10 cellular contexts compared by ENCODE assay signal in the genomic region with DNA sequence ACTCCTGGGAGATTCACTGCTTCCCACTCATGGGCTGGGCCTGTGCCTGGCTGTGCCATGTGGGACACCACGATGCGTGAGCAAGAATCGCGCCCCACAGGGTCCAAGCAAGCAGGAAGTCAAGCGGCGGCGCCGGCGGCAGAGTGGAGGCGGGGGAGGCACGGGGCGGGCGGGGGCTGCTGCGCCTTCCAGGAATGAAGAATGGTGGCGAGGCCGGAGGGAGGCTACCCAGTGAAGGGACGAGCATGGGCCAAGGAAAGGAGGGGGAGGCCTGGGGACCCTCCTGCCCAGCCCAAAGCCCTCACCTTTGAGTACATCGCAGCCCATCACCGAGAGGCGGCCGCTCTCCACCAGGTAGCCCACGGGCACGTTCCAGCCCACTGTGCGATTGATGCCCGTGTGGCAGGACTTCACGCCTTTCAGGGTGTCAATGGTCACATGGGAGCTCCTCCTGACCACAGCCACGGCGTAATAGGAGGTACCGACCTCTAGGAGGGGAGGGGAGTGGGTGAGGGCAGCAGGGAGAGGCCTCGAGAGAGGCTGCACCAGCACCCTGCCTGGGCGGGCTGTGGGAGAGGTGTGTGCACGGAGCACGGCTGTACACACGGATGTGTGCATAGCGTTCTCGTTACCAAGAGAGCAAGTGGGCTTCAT. TPM values are rescaled to one million over a fixed set of nuclear protein-coding genes. Genes with fewer than 3 reads are reported as not detected.
DNase-seq lines count a peak whose midpoint lies in the region; TF ChIP-seq lines count a peak whose summit lies in the region.
"Had no signal": no experiment of that assay in that cellular context is flagged by ENCODE, and none has a peak within 500 bp of the region (broad histone marks: within the 10 kb centered on the region; RNA-seq: fewer than 3 reads in every experiment).

No MANE protein-coding gene starts in this region.

- H3K27ac ChIP-seq in stomach = no peak overlapping the region
- H3K27ac ChIP-seq in esophagus squamous epithelium = no peak overlapping the region

- peaks cover 0 to 56% (median 11%) of the 10 kb centered on the region in 3 donors for H3K27me3 ChIP-seq in stomach
- peaks cover 0 to 40% (median 0%) of the 10 kb centered on the region in 4 donors for H3K27me3 ChIP-seq in esophagus squamous epithelium

- no peak for TF ChIP-seq EP300 in stomach (IDR thresholded peaks at IDR 0.05)

- TF ChIP-seq CTCF in GM10266 (IDR thresholded peaks at IDR 0.05; ENCODE audit: control insufficient read depth, insufficient read depth, low read depth, missing control alignments) (no peak), stomach (IDR thresholded peaks at IDR 0.05) (no peak), esophagus squamous epithelium (IDR thresholded peaks at IDR 0.05) (no peak)

- H3K4me3 ChIP-seq in stomach (no peak overlapping the region), esophagus squamous epithelium (no peak overlapping the region)

- TF ChIP-seq POLR2A in stomach (IDR thresholded peaks at IDR 0.05) = no peak
- no peak for TF ChIP-seq POLR2A in esophagus squamous epithelium (IDR thresholded peaks at IDR 0.05)

- 68 to 78% (median 77%) methylated on average over 34 to 36 of the region's 36 CpGs for WGBS in stomach, 5 donors
- WGBS in esophagus squamous epithelium, 2 donors = 71 to 87% methylated on average over 15 to 18 of the region's 36 CpGs

- H3K4me1 ChIP-seq in stomach = peaks cover 5 to 22% (median 16%) of the 10 kb centered on the region in 4 donors
- H3K4me1 ChIP-seq in esophagus squamous epithelium = peaks cover 3 to 14% (median 5%) of the 10 kb centered on the region in 3 donors

- intact Hi-C loops in stomach (cut with DNase I; ENCODE audit: low total_unique reads) (no loop called here), esophagus squamous epithelium (cut with DNase I) (no loop called here)

- H3K9me3 ChIP-seq in stomach (no peaks in the 10 kb centered on the region), esophagus squamous epithelium (no peaks in the 10 kb centered on the region)

- DNase-seq in CD1c-positive myeloid dendritic cell (ENCODE audit: extremely low spot score) (peak; percentile 30), GM10266 (ENCODE audit: extremely low spot score) (peak; percentile 35), NCI-H345 treated with DMSO at 0.1 percent for 48 hours (lab: John Stamatoyannopoulos, UW; ENCODE audit: unreplicated experiment) (peak; percentile 61), islet precursor cell (peak; percentile 52), medulla oblongata (ENCODE audit: extremely low spot score) (no peak), SHP77 (lab: John Stamatoyannopoulos, UW) (no peak), stomach (no peak), esophagus squamous epithelium (lab: John Stamatoyannopoulos, UW) (no peak)
- DNase-seq: activated CD4-positive, alpha-beta T cell treated with anti-CD3 and anti-CD28 coated beads, Interleukin-2, amount 10 ng/mL, durations not matched to agents 7 days and 5 days; activated naive CD4-positive, alpha-beta T cell treated with anti-CD3 and anti-CD28 coated beads, Interleukin-2, amount 10 ng/mL, durations not matched to agents 7 days and 5 days had no signal

- H3K36me3 ChIP-seq in stomach (no peaks in the 10 kb centered on the region), esophagus squamous epithelium (no peaks in the 10 kb centered on the region)

RNA-seq across cellular contexts. Expression of a gene that starts 5.5 kb away (rescaled TPM):
- total RNA-seq in stomach = 1 to 10 TPM in 3 of 5 donors, under 1 TPM in 2; 0.45 to 4.4 (median 3.5) TPM
- 1 to 10 TPM in 2 of 3 donors, under 1 TPM in 1; 0.76 to 1.8 (median 1.3) TPM for polyA plus RNA-seq in stomach
- 1 to 10 TPM; 3.2 to 5.9 (median 3.9) TPM for total RNA-seq in esophagus squamous epithelium

RNA-seq across cellular contexts. Expression of a gene that starts 55.5 kb away (rescaled TPM):
- total RNA-seq in stomach (100 to 1,000 TPM in 1 of 5 donors, 10 to 100 TPM in 1, 1 to 10 TPM in 3; 1.2 to 125 (median 9.2) TPM), esophagus squamous epithelium (1 to 10 TPM; 3.4 to 8.8 (median 5.4) TPM)
- 1 to 10 TPM; 3.0 to 5.6 (median 4.1) TPM for polyA plus RNA-seq in stomach

Comparison
In these comparisons a context has a peak if more than half of its experiments do, and no peak if none do; other contexts are left out.
1. DNase-seq: peak in CD1c-positive myeloid dendritic cell (single experiment), GM10266 (single experiment), NCI-H345 treated with DMSO at 0.1 percent for 48 hours (single experiment) and islet precursor cell (single experiment); none in medulla oblongata (single experiment), SHP77 (0 of 2), stomach (single experiment) and esophagus squamous epithelium (single experiment).